ENCODE assay signal across 12 cellular contexts in the genomic region with DNA sequence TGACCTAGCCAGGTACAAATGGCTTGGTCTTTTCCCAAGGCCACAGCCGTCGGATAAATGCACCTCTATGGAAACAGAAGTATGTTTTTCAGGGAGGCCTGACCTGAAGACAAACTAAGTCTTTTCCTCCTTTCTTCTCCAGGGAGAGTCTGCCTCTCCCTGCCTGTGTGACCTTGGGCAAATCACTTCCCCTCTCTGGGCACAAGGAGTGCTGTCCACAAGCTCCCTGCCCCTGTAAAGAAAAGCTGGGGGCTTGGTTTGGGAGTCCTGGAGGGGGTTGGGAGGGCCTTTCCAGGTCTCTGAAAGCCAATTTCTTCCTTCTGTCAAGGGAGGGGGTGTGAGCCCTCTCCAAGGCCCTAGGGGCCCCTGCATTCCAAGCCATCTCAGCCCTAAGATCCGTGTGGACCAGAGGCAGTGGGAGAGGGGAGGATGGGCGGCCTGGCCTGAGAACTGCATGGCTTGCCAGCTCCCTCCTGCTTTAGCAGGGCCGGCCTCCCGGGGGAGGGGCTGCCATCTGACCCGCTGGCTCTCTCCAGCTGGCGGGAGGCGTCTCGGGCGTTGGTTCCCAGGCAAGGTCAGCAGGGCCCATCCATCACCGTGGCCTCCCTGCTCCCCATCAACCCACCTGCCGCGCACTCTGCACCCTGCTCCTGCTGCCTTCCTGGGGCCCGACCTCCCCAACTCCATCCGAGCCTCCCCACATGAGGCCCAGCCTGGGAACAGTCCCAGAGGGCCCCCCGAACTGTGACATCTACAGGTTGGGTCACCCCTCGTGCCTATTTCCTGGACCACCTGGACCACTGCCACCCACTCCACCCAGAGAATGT.
DNase-seq lines count a peak whose midpoint lies in the region; TF ChIP-seq lines count a peak whose summit lies in the region.
"Had no signal": no experiment of that assay in that cellular context is flagged by ENCODE, and none has a peak within 500 bp of the region (broad histone marks: within the 10 kb centered on the region; RNA-seq: fewer than 3 reads in every experiment).

No MANE protein-coding gene starts in this region.

- no peak for TF ChIP-seq CTCF in GM10248 (IDR thresholded peaks at IDR 0.05; ENCODE audit: control extremely low read depth, extremely low read depth, low read depth, missing control alignments)

- POLR2A ChIA-PET in GM10248 (lab: Yijun Ruan, JAX) = no interaction called here

- peak; percentile 22 for DNase-seq in COLO668 (lab: John Stamatoyannopoulos, UW; ENCODE audit: unreplicated experiment)
- DNase-seq in astrocyte of the hippocampus (ENCODE audit: low read depth, low spot score) = peak; percentile 55
- DNase-seq in hypothalamus (lab: John Stamatoyannopoulos, UW) = peak in 31 of 51 donors; percentile 8 to 77 (median 59)
- peak in 8 of 10 donors; percentile 39 to 89 (median 54) for DNase-seq in posterior cingulate gyrus
- DNase-seq in hepatic stellate cell (ENCODE audit: low spot score) = no peak
- no peak for DNase-seq in HT-29 (ENCODE audit: low spot score)
- DNase-seq in activated naive CD4-positive, alpha-beta T cell (lab: John Stamatoyannopoulos, UW) = no peak
- DNase-seq in GM10248 (ENCODE audit: extremely low spot score) = no peak
- DNase-seq: activated CD8-positive, alpha-beta T cell treated with anti-CD3 and anti-CD28 coated beads for 36 hours; AML-193; esophagus squamous epithelium; NCI-H226 had no signal

- CTCF ChIA-PET in GM10248 (lab: Yijun Ruan, JAX) = no interaction called here

- intact Hi-C loops in posterior cingulate gyrus (cut with DNase I) = no loop called here

Comparison
In these comparisons a context has a peak if more than half of its experiments do, and no peak if none do; other contexts are left out.
1. DNase-seq: peak in COLO668 (single experiment), astrocyte of the hippocampus (single experiment), hypothalamus (31 of 51) and posterior cingulate gyrus (8 of 10); none in hepatic stellate cell (single experiment), HT-29 (single experiment), activated naive CD4-positive, alpha-beta T cell (0 of 4) and GM10248 (single experiment).